1 cellular context compared by ENCODE assay signal in the genomic region with DNA sequence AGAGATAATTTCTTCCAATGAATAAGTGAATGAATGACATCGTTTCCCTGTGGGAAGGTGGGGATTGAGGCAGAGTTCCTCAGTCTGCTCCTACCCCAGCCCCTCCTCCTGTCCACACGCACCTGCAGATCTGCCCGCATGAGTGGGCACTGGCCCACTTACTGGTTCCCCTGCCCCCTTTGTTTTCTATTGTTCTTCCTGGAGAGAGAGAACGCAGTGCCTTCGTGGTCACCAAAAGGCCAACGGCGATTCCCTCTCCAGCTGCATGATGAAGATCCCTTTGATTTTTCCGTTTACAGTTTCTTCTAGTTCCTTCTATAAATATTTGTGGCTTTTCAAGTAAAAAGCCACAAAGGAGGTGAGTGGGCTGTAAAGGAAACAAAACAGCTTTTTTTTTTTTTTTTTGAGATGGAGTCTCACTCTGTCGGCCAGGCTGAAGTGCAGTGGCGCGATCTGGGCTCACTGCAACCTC.
TF ChIP-seq lines count a peak whose summit lies in the region.

No MANE protein-coding gene starts in this region.

TF ChIP-seq in endothelial cell of umbilical vein, 7 proteins besides CTCF, POLR2A, EP300 and RAD21:
- TF ChIP-seq MYC (IDR thresholded peaks at IDR 0.05; ENCODE audit: low read depth, low read length) (no peak), FOS (IDR thresholded peaks at IDR 0.05; ENCODE audit: borderline replicate concordance, insufficient read depth, low read length) (no peak), GATA2 (IDR thresholded peaks at IDR 0.05; ENCODE audit: insufficient read depth, insufficient read length, low read depth, low read length) (no peak), POLR2AphosphoS5 (IDR thresholded peaks at IDR 0.05; ENCODE audit: insufficient read depth, low read depth, low read length) (no peak), EZH2 (IDR thresholded peaks at IDR 0.05; ENCODE audit: borderline replicate concordance, low read depth, low read length, severe bottlenecking) (no peak), JUN (IDR thresholded peaks at IDR 0.05; ENCODE audit: borderline replicate concordance, insufficient read depth, insufficient read length, low read depth) (no peak)
- TF ChIP-seq, protein P1, sequence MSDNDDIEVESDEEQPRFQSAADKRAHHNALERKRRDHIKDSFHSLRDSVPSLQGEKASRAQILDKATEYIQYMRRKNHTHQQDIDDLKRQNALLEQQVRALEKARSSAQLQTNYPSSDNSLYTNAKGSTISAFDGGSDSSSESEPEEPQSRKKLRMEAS (IDR thresholded peaks at IDR 0.05; ENCODE audit: insufficient read depth, insufficient read length) = no peak
